Comparison of ENCODE assay signal across 1 cellular context in genomic region chr4:158209825-158210807, GRCh38.
TF ChIP-seq lines count a peak whose summit lies in the region.

TSS of gene TMEM144 (plus strand) at chr4:158210486. CDS start at chr4:158212668, 2,182 bp downstream.

TF ChIP-seq in K562, 482 proteins besides CTCF, POLR2A, EP300 and RAD21 (continued from another document and continues in another):
- TF ChIP-seq PKNOX1 (IDR thresholded peaks at IDR 0.05) (peak; percentile 73), FOXA1 (IDR thresholded peaks at IDR 0.05; ENCODE audit: borderline replicate concordance) (no peak), ZNF699 (CRISPR knock-in tag; IDR thresholded peaks at IDR 0.05; ENCODE audit: insufficient replicate concordance) (no peak), FOXK2 (conservative IDR thresholded peaks at IDR 0.05 in 1 of 2, IDR thresholded peaks at IDR 0.05 in 1 of 2; ENCODE audit: low read depth in 2 of 2) (no peak), TAF7 (tag; IDR thresholded peaks at IDR 0.05) (peak; percentile 73), ZBTB9 (CRISPR knock-in tag; IDR thresholded peaks at IDR 0.05) (no peak), NFXL1 (CRISPR knock-in tag; IDR thresholded peaks at IDR 0.05) (no peak), HDAC1 (IDR thresholded peaks at IDR 0.05) (peak in 1 of 2 experiments; percentile 42; a peak in 1 of 4 replicates), DDX20 (tag; IDR thresholded peaks at IDR 0.05; ENCODE audit: low read depth) (no peak), HNRNPK (IDR thresholded peaks at IDR 0.05; ENCODE audit: low read depth, low read length, poor library complexity, severe bottlenecking) (no peak), XRCC3 (IDR thresholded peaks at IDR 0.05) (no peak), ZNF583 (CRISPR knock-in tag; IDR thresholded peaks at IDR 0.05) (no peak), SOX6 (IDR thresholded peaks at IDR 0.05) (peak; percentile 37; the same call in 1 of the 2 replicates), CREB3 (tag; conservative IDR thresholded peaks at IDR 0.05; ENCODE audit: low read depth) (no peak), SMC3 (conservative IDR thresholded peaks at IDR 0.05; ENCODE audit: insufficient read depth, low read depth, low read length) (no peak), MCM7 (IDR thresholded peaks at IDR 0.05) (no peak), RBM39 (optimal IDR thresholded peaks at IDR 0.05; ENCODE audit: low read depth, low read length) (no peak), ZNF644 (tag; IDR thresholded peaks at IDR 0.05; ENCODE audit: low read depth) (no peak), EHMT2 (IDR thresholded peaks at IDR 0.05) (no peak), ZNF140 (CRISPR knock-in tag; IDR thresholded peaks at IDR 0.05) (no peak), CBX1 (IDR thresholded peaks at IDR 0.05; ENCODE audit: low read depth) (no peak), CAMTA2 (CRISPR knock-in tag; conservative IDR thresholded peaks at IDR 0.05) (no peak), ZKSCAN1 (IDR thresholded peaks at IDR 0.05; ENCODE audit: low read depth, low read length) (peak; percentile 97), TFAM (CRISPR knock-in tag; conservative IDR thresholded peaks at IDR 0.05) (no peak), PHB2 (IDR thresholded peaks at IDR 0.05; ENCODE audit: low read depth) (no peak), GTF2A2 (tag; IDR thresholded peaks at IDR 0.05) (no peak), U2AF2 (optimal IDR thresholded peaks at IDR 0.05; ENCODE audit: low read depth, low read length) (no peak), ZC3H8 (IDR thresholded peaks at IDR 0.05) (no peak), KLF10 (CRISPR knock-in tag; IDR thresholded peaks at IDR 0.05) (no peak), HNRNPUL1 (IDR thresholded peaks at IDR 0.05; ENCODE audit: low read length) (no peak), SP2 (IDR thresholded peaks at IDR 0.05; ENCODE audit: extremely low read depth, low read depth, low read length, poor library complexity, severe bottlenecking) (no peak), RBM34 (IDR thresholded peaks at IDR 0.05; ENCODE audit: borderline replicate concordance, insufficient read depth, low read length) (no peak), LEF1 (IDR thresholded peaks at IDR 0.05) (0 out of 2 replicates have a peak, but pooled peaks have one; percentile 53), ZNF143 (CRISPR knock-in tag; IDR thresholded peaks at IDR 0.05) (no peak), ZNF146 (CRISPR knock-in tag; IDR thresholded peaks at IDR 0.05; ENCODE audit: unreplicated experiment) (no peak), POLR2G (IDR thresholded peaks at IDR 0.05; ENCODE audit: low read depth, low read length) (peak; percentile 91), TRIM25 (IDR thresholded peaks at IDR 0.05; ENCODE audit: borderline replicate concordance) (0 out of 2 replicates have a peak, but pooled peaks have one; percentile 51), ZNF431 (CRISPR knock-in tag; IDR thresholded peaks at IDR 0.05) (no peak), SLC30A9 (CRISPR knock-in tag; IDR thresholded peaks at IDR 0.05) (no peak), ZNF324 (CRISPR knock-in tag; IDR thresholded peaks at IDR 0.05) (no peak), TCF7 (IDR thresholded peaks at IDR 0.05; ENCODE audit: borderline replicate concordance) (no peak), KLF1 (tag; IDR thresholded peaks at IDR 0.05) (0 out of 2 replicates have a peak, but pooled peaks have one; percentile 11), NR0B1 (IDR thresholded peaks at IDR 0.05; ENCODE audit: partially characterized antibody) (no peak), ZNF253 (CRISPR knock-in tag; conservative IDR thresholded peaks at IDR 0.05) (no peak), ZNF764 (CRISPR knock-in tag; IDR thresholded peaks at IDR 0.05; ENCODE audit: low read depth) (no peak), PCBP2 (IDR thresholded peaks at IDR 0.05; ENCODE audit: low read depth, low read length, poor library complexity, severe bottlenecking) (no peak), NEUROD1 (IDR thresholded peaks at IDR 0.05; ENCODE audit: borderline replicate concordance, low read depth, low read length, partially characterized antibody) (peak; percentile 52), KLF13 (tag; IDR thresholded peaks at IDR 0.05; ENCODE audit: borderline replicate concordance, low read depth) (no peak), NFIC (IDR thresholded peaks at IDR 0.05) (no peak), COPS2 (conservative IDR thresholded peaks at IDR 0.05) (no peak), TSHZ1 (CRISPR knock-in tag; IDR thresholded peaks at IDR 0.05) (no peak)
- TF ChIP-seq, protein P1, sequence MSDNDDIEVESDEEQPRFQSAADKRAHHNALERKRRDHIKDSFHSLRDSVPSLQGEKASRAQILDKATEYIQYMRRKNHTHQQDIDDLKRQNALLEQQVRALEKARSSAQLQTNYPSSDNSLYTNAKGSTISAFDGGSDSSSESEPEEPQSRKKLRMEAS (CRISPR knock-in tag; IDR thresholded peaks at IDR 0.05): 0 out of 2 replicates have a peak, but pooled peaks have one; percentile 27
- TF ChIP-seq, protein P2, sequence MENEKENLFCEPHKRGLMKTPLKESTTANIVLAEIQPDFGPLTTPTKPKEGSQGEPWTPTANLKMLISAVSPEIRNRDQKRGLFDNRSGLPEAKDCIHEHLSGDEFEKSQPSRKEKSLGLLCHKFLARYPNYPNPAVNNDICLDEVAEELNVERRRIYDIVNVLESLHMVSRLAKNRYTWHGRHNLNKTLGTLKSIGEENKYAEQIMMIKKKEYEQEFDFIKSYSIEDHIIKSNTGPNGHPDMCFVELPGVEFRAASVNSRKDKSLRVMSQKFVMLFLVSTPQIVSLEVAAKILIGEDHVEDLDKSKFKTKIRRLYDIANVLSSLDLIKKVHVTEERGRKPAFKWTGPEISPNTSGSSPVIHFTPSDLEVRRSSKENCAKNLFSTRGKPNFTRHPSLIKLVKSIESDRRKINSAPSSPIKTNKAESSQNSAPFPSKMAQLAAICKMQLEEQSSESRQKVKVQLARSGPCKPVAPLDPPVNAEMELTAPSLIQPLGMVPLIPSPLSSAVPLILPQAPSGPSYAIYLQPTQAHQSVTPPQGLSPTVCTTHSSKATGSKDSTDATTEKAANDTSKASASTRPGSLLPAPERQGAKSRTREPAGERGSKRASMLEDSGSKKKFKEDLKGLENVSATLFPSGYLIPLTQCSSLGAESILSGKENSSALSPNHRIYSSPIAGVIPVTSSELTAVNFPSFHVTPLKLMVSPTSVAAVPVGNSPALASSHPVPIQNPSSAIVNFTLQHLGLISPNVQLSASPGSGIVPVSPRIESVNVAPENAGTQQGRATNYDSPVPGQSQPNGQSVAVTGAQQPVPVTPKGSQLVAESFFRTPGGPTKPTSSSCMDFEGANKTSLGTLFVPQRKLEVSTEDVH (IDR thresholded peaks at IDR 0.05; ENCODE audit: low read depth, partially characterized antibody): no peak
- TF ChIP-seq, protein P3, sequence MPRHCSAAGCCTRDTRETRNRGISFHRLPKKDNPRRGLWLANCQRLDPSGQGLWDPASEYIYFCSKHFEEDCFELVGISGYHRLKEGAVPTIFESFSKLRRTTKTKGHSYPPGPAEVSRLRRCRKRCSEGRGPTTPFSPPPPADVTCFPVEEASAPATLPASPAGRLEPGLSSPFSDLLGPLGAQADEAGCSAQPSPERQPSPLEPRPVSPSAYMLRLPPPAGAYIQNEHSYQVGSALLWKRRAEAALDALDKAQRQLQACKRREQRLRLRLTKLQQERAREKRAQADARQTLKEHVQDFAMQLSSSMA (CRISPR knock-in tag; IDR thresholded peaks at IDR 0.05): no peak
- TF ChIP-seq, protein P4, sequence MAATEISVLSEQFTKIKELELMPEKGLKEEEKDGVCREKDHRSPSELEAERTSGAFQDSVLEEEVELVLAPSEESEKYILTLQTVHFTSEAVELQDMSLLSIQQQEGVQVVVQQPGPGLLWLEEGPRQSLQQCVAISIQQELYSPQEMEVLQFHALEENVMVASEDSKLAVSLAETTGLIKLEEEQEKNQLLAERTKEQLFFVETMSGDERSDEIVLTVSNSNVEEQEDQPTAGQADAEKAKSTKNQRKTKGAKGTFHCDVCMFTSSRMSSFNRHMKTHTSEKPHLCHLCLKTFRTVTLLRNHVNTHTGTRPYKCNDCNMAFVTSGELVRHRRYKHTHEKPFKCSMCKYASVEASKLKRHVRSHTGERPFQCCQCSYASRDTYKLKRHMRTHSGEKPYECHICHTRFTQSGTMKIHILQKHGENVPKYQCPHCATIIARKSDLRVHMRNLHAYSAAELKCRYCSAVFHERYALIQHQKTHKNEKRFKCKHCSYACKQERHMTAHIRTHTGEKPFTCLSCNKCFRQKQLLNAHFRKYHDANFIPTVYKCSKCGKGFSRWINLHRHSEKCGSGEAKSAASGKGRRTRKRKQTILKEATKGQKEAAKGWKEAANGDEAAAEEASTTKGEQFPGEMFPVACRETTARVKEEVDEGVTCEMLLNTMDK (IDR thresholded peaks at IDR 0.05; ENCODE audit: borderline replicate concordance, insufficient read depth, low read depth, low read length, poor library complexity, severe bottlenecking): no peak
